ENCODE assay signal across 9 cellular contexts in genomic region chr12:23670684-23671083, GRCh38.
"Had no signal": no experiment of that assay in that cellular context is flagged by ENCODE, and none has a peak within 500 bp of the region (broad histone marks: within the 10 kb centered on the region; RNA-seq: fewer than 3 reads in every experiment).

No MANE protein-coding gene starts in this region.

- FAIRE-seq: H1, H54, HepG2 had no signal

- DNase-seq: H9, HCEC 1CT, Kasumi-1, KG1 had no signal

- H3K4me3 ChIP-seq: GM23338 had no signal

- H3K27ac ChIP-seq: HL-60 had no signal

- H3K4me2 ChIP-seq: GM23338 had no signal

- ATAC-seq: GM23338, HepG2 had no signal

- H2AFZ ChIP-seq: GM23338 had no signal
